In the genomic region with DNA sequence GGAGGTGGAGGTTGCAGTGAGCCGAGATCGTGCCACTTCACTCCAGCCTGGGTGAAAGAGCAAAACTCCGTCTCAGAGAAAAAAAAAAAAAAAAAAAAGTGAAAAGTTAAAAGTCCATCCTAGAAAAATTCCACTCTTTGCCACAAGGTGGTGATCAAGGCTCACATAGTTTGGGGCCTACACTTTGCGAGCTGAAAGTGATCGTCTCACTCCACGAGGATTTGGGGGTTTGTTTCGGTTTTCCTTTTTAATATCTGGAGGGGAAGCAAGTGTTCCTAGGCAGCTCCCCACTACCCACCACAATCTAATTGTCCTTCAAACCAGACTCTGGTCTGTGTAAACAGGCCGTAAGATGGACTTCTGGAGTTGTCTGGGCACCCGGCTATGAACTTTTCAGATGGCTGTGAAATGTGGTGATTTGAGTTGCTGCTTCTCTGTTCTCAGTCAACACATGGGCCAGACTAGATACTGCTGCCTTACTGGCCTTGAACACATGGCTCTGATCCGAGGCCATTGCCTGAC, we compare ENCODE assay signal across 8 cellular contexts. TPM values are rescaled to one million over a fixed set of nuclear protein-coding genes. Genes with fewer than 3 reads are reported as not detected.
DNase-seq lines count a peak whose midpoint lies in the region; ATAC-seq, FAIRE-seq and TF ChIP-seq lines count a peak whose summit lies in the region.

No MANE protein-coding gene starts in this region.

- no peak for TF ChIP-seq EP300 in sigmoid colon (IDR thresholded peaks at IDR 0.05)

- peaks cover 2% of the 10 kb centered on the region for H3K27me3 ChIP-seq in adipocyte (replicated peaks; ENCODE audit: control insufficient read depth, insufficient read depth, low read length)
- no peaks in the 10 kb centered on the region for H3K27me3 ChIP-seq in sigmoid colon

- peak; percentile 85 for FAIRE-seq in G401.6 (lab: Jason Lieb, UNC)

- peak; percentile 70 to 90 (median 81) for TF ChIP-seq CTCF in sigmoid colon (IDR thresholded peaks at IDR 0.05)

- ATAC-seq in left ventricle myocardium superior (peak; percentile 66), HG03378 (IDR thresholded peaks at IDR 0.05; ENCODE audit: unreplicated experiment) (no peak), GM21825 (IDR thresholded peaks at IDR 0.05; ENCODE audit: unreplicated experiment) (no peak)

- no peaks in the 10 kb centered on the region for H3K9me3 ChIP-seq in adipocyte (ENCODE audit: control insufficient read depth, low read length)
- H3K9me3 ChIP-seq in sigmoid colon = no peaks in the 10 kb centered on the region

- TF ChIP-seq POLR2A in sigmoid colon (IDR thresholded peaks at IDR 0.05) = no peak

- peak overlapping the region; percentile 76 for H3K9ac ChIP-seq in adipocyte (ENCODE audit: low read length)

- 19 to 23% methylated on average over 10 of the region's 10 CpGs for WGBS in sigmoid colon, 2 donors

- peaks cover 43% of the 10 kb centered on the region for H3K4me1 ChIP-seq in adipocyte (ENCODE audit: control insufficient read depth, insufficient read depth, low read length)
- peaks cover 0 to 56% (median 54%) of the 10 kb centered on the region in 4 donors for H3K4me1 ChIP-seq in sigmoid colon

- peak overlapping the region in 3 of 4 donors; percentile 65 to 82 (median 76) for H3K27ac ChIP-seq in sigmoid colon

- peak; percentile 38 for DNase-seq in HPDE6-E6E7 (ENCODE audit: extremely low spot score)
- DNase-seq in SHP77 treated with DMSO at 0.1 percent for 48 hours (lab: John Stamatoyannopoulos, UW) = peak; percentile 19
- peak; percentile 89 for DNase-seq in adipocyte (ENCODE audit: low read depth)
- DNase-seq in left ventricle myocardium superior = no peak
- no peak for DNase-seq in sigmoid colon

- H3K36me3 ChIP-seq in adipocyte (ENCODE audit: control insufficient read depth, insufficient read depth, low read length, severe bottlenecking) (no peaks in the 10 kb centered on the region), sigmoid colon (no peaks in the 10 kb centered on the region)

- intact Hi-C loops in left ventricle myocardium superior (cut with micrococcal nuclease) = loop anchor here (2.0 to 10.0 kb wide), 2 partner anchors 152 to 236 kb away; no protein-coding TSS in a partner anchor
- intact Hi-C loops in sigmoid colon (cut with DNase I) = loop anchor here (1.0 to 5.0 kb wide), 4 partner anchors 153 to 459 kb away; a partner anchor contains a TSS

- H3K4me3 ChIP-seq in adipocyte (ENCODE audit: low read length) (peak overlapping the region; percentile 67), sigmoid colon (peak overlapping the region in 2 of 4 donors; percentile 20 to 26)

RNA-seq across cellular contexts. Expression of a gene that starts 27.1 kb away (rescaled TPM):
- not detected for total RNA-seq in left ventricle myocardium superior
- total RNA-seq in sigmoid colon = under 1 TPM in 1 of 4 donors, not detected in 3; 0.49 TPM
- under 1 TPM in 1 of 3 donors, not detected in 2; under 0.01 TPM for polyA plus RNA-seq in sigmoid colon

Comparison
In these comparisons a context has a peak if more than half of its experiments do, and no peak if none do; other contexts are left out.
1. DNase-seq: peak in HPDE6-E6E7 (single experiment), SHP77 treated with DMSO at 0.1 percent for 48 hours (single experiment) and adipocyte (single experiment); none in left ventricle myocardium superior (single experiment) and sigmoid colon (single experiment).